8 cellular contexts compared by ENCODE assay signal in the genomic region with DNA sequence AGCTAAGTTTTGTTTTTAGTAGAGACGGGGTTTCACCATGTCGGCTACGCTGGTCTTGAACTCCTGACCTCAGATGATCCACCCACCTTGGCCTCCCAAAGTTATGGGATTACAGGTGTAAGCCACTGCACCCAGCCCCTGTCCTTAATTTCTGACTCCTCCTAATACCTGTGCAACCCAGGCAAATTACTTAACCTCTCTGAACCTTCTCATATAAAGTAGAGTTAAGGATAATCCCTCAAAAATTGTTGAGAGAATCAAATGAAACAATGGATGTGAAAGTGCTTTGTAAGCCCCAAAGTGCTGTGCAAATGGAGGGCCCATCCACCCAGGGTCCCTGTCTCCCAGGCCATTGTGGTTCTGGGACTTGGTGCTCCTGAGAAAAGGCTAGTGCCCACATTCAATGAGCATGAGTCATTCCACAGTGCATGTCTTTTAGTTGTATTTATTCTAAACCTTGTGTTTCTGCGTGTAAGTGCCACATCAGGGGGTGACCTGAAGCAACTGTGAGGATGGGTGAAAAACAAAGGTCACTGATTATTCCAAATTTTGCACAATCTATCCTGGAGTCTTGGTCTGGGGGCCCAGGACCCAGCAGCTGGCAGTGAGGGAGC.
DNase-seq lines count a peak whose midpoint lies in the region; ATAC-seq and TF ChIP-seq lines count a peak whose summit lies in the region.

No MANE protein-coding gene starts in this region.

- CTCF ChIA-PET in CD4-positive, alpha-beta T cell (lab: Charles Lee), result interaction anchor here (0.5 to 1.4 kb wide), 2 partner anchors 83 to 190 kb away, joined by 3 to 4 read pairs; no protein-coding TSS in a partner anchor

- H2AFZ ChIP-seq in parathyroid adenoma, result peak overlapping the region; percentile 61

- no peak overlapping the region for H3K4me2 ChIP-seq in parathyroid adenoma (ENCODE audit: low read length)

- peak overlapping the region; percentile 78 for H3K27ac Mint-ChIP-seq in CD4-positive, alpha-beta T cell
- H3K27ac Mint-ChIP-seq in dendritic cell treated with granulocyte-macrophage colony-stimulating factor and Interleukin-4, amounts not matched to agents 40 ng/mL and 50 ng/mL, for 4 days, result peak overlapping the region; percentile 92

- H3K9me3 Mint-ChIP-seq in CD4-positive, alpha-beta T cell, result no peaks in the 10 kb centered on the region
- H3K9me3 Mint-ChIP-seq in dendritic cell treated with granulocyte-macrophage colony-stimulating factor and Interleukin-4, amounts not matched to agents 40 ng/mL and 50 ng/mL, for 4 days, result no peaks in the 10 kb centered on the region

- no peaks in the 10 kb centered on the region for H3K27me3 ChIP-seq in CD4-positive, alpha-beta T cell (ENCODE audit: control insufficient read depth, insufficient read depth, low read length)
- H3K27me3 ChIP-seq in MG63 (no peaks in the 10 kb centered on the region), parathyroid adenoma (ENCODE audit: control insufficient read depth, insufficient read depth, low read length) (no peaks in the 10 kb centered on the region)

- H3K36me3 Mint-ChIP-seq in CD4-positive, alpha-beta T cell (ENCODE audit: low read depth), result no peaks in the 10 kb centered on the region
- H3K36me3 Mint-ChIP-seq in dendritic cell treated with granulocyte-macrophage colony-stimulating factor and Interleukin-4, amounts not matched to agents 40 ng/mL and 50 ng/mL, for 4 days (ENCODE audit: low read depth), result no peaks in the 10 kb centered on the region

- H3K4me3 ChIP-seq in MG63 (no peak overlapping the region), parathyroid adenoma (ENCODE audit: low read depth, low read length) (no peak overlapping the region)

- no peak overlapping the region for H3K27ac ChIP-seq in CD4-positive, alpha-beta T cell (ENCODE audit: low read depth, low read length)
- H3K27ac ChIP-seq in parathyroid adenoma, result peak overlapping the region; percentile 89

- H3K4me1 ChIP-seq in parathyroid adenoma, result peaks cover 39% of the 10 kb centered on the region

- no peak for TF ChIP-seq CTCF in CD4-positive, alpha-beta T cell (IDR thresholded peaks at IDR 0.05)
- TF ChIP-seq CTCF in parathyroid adenoma (IDR thresholded peaks at IDR 0.05), result no peak

- H3K79me2 ChIP-seq in parathyroid adenoma, result no peaks in the 10 kb centered on the region

- no peak for ATAC-seq in CD4-positive, alpha-beta T cell (ENCODE audit: poor library complexity)
- no peak for ATAC-seq in HG02973 (IDR thresholded peaks at IDR 0.05; ENCODE audit: unreplicated experiment)

- H3K36me3 ChIP-seq in MG63, result no peaks in the 10 kb centered on the region
- H3K36me3 ChIP-seq in parathyroid adenoma (ENCODE audit: control insufficient read depth, insufficient read depth, low read length), result no peaks in the 10 kb centered on the region

- H3K27me3 Mint-ChIP-seq in CD4-positive, alpha-beta T cell, result no peaks in the 10 kb centered on the region
- H3K27me3 Mint-ChIP-seq in dendritic cell treated with granulocyte-macrophage colony-stimulating factor and Interleukin-4, amounts not matched to agents 40 ng/mL and 50 ng/mL, for 4 days, result no peaks in the 10 kb centered on the region

- POLR2A ChIA-PET in CD4-positive, alpha-beta T cell (lab: Charles Lee), result interaction anchor here (1.8 kb wide), 1 partner anchor 71 kb away, joined by 6 read pairs; the partner anchor contains the start of gene NUP160

- intact Hi-C loops in CD4-positive, alpha-beta T cell (cut with DNase I, micrococcal nuclease), result no loop called here
- intact Hi-C loops in dendritic cell treated with granulocyte-macrophage colony-stimulating factor and Interleukin-4, amounts not matched to agents 40 ng/mL and 50 ng/mL, for 4 days (cut with micrococcal nuclease), result loop anchor here (5.0 kb wide), 1 partner anchor 57 kb away; no protein-coding TSS in a partner anchor

- DNase-seq in CD4-positive, alpha-beta T cell, result no peak
- DNase-seq in MG63 (peak; percentile 33), SHP77 (lab: John Stamatoyannopoulos, UW) (no peak), HuH-7.5 (ENCODE audit: low spot score) (no peak)
- no peak for DNase-seq in stimulated activated CD4-positive, alpha-beta T cell treated with anti-CD3 and anti-CD28 coated beads, Interleukin-4, amount 100 ng/mL, for 4 hours

- H3K4me1 Mint-ChIP-seq in CD4-positive, alpha-beta T cell (ENCODE audit: low read depth), result peaks cover 59% of the 10 kb centered on the region
- peaks cover 52% of the 10 kb centered on the region for H3K4me1 Mint-ChIP-seq in dendritic cell treated with granulocyte-macrophage colony-stimulating factor and Interleukin-4, amounts not matched to agents 40 ng/mL and 50 ng/mL, for 4 days (ENCODE audit: low read depth)

- H3K4me3 Mint-ChIP-seq in CD4-positive, alpha-beta T cell, result no peak overlapping the region
- no peak overlapping the region for H3K4me3 Mint-ChIP-seq in dendritic cell treated with granulocyte-macrophage colony-stimulating factor and Interleukin-4, amounts not matched to agents 40 ng/mL and 50 ng/mL, for 4 days

- no peak overlapping the region for H3K9ac ChIP-seq in parathyroid adenoma

- no peaks in the 10 kb centered on the region for H3K9me3 ChIP-seq in CD4-positive, alpha-beta T cell (ENCODE audit: control insufficient read depth, low read length)
- H3K9me3 ChIP-seq in MG63 (no peaks in the 10 kb centered on the region), parathyroid adenoma (ENCODE audit: control insufficient read depth, low read length) (no peaks in the 10 kb centered on the region)
